Comparison of ENCODE assay signal across 8 cellular contexts in genomic region chr17:78923660-78924453, GRCh38. TPM values are rescaled to one million over a fixed set of nuclear protein-coding genes. Genes with fewer than 3 reads are reported as not detected.
DNase-seq lines count a peak whose midpoint lies in the region; ATAC-seq and TF ChIP-seq lines count a peak whose summit lies in the region.

No MANE protein-coding gene starts in this region.

- H3K4me1 ChIP-seq in CD8-positive, alpha-beta memory T cell (ENCODE audit: insufficient read depth, low read length), result peaks cover 9% of the 10 kb centered on the region
- peaks cover 11 to 21% (median 15%) of the 10 kb centered on the region in 4 donors for H3K4me1 ChIP-seq in liver (ENCODE audit: control insufficient read depth in 4 of 4, insufficient read depth in 4 of 4, low read length in 3 of 4)

- TF ChIP-seq CTCF in WERI-Rb-1 (IDR thresholded peaks at IDR 0.05; ENCODE audit: low read depth, low read length) (no peak), liver (IDR thresholded peaks at IDR 0.05; ENCODE audit: low read depth, low read length, missing input control) (no peak)

- no peak overlapping the region for H3K27ac ChIP-seq in CD8-positive, alpha-beta memory T cell (ENCODE audit: low read depth, low read length)
- H3K27ac ChIP-seq in WERI-Rb-1 (no peak overlapping the region), liver (ENCODE audit: low read depth in 1 of 2, low read length in 2 of 2) (peak overlapping the region; percentile 0 to 32)

- H3K4me3 ChIP-seq in CD8-positive, alpha-beta memory T cell (ENCODE audit: low read length), result peak overlapping the region; percentile 50
- H3K4me3 ChIP-seq in WERI-Rb-1 (ENCODE audit: low read depth, low read length), result peak overlapping the region; percentile 68
- peak overlapping the region; percentile 8 to 67 (median 37) for H3K4me3 ChIP-seq in liver (ENCODE audit: low read depth in 1 of 3, low read length in 3 of 3)

- peaks cover 0 to 4% (median 0%) of the 10 kb centered on the region in 5 donors for H3K9me3 Mint-ChIP-seq in CD8-positive, alpha-beta memory T cell

- peak; percentile 14 to 69 (median 42) for DNase-seq in CD8-positive, alpha-beta memory T cell
- DNase-seq in Kasumi-1 (lab: John Stamatoyannopoulos, UW) (peak; percentile 50 to 63), WERI-Rb-1 (peak; percentile 86)
- peak; percentile 41 for DNase-seq in central memory CD4-positive, alpha-beta T cell
- peak; percentile 15 to 29 (median 21) for DNase-seq in stimulated activated CD4-positive, alpha-beta T cell treated with anti-CD3 and anti-CD28 coated beads, TNF-alpha, amount 100 ng/mL, for 1 hour (ENCODE audit: low read depth in 3 of 3, low spot score in 1 of 3)

- CTCF ChIA-PET in CD8-positive, alpha-beta memory T cell (lab: Charles Lee), result no interaction called here

- H3K9ac ChIP-seq in liver (ENCODE audit: low read depth in 1 of 2, low read length in 2 of 2), result peak overlapping the region in 1 of 2 donors; percentile 13

- H3K4me1 Mint-ChIP-seq in CD8-positive, alpha-beta memory T cell, result peaks cover 5 to 11% (median 6%) of the 10 kb centered on the region in 3 donors

- peak overlapping the region; percentile 10 to 91 (median 75) for H3K4me3 Mint-ChIP-seq in CD8-positive, alpha-beta memory T cell

- no peaks in the 10 kb centered on the region for H3K36me3 ChIP-seq in CD8-positive, alpha-beta memory T cell (ENCODE audit: insufficient read depth, low read length)
- H3K36me3 ChIP-seq in WERI-Rb-1 (peaks cover 22% of the 10 kb centered on the region), liver (ENCODE audit: control insufficient read depth in 4 of 4, insufficient read depth in 3 of 4, low read depth in 1 of 4, low read length in 3 of 4) (peaks cover 0 to 2% (median 0%) of the 10 kb centered on the region in 4 donors)

- H3K27me3 ChIP-seq in CD8-positive, alpha-beta memory T cell (ENCODE audit: insufficient read depth, low read length, poor library complexity, severe bottlenecking), result peaks cover 7% of the 10 kb centered on the region
- no peaks in the 10 kb centered on the region for H3K27me3 ChIP-seq in WERI-Rb-1 (ENCODE audit: insufficient read depth, low read depth, severe bottlenecking)
- no peaks in the 10 kb centered on the region for H3K27me3 ChIP-seq in liver (ENCODE audit: control insufficient read depth in 4 of 4, insufficient read depth in 4 of 4, low read length in 3 of 4)

- no peak for TF ChIP-seq RAD21 in liver (IDR thresholded peaks at IDR 0.05)

- no peak for ATAC-seq in HG03354 (IDR thresholded peaks at IDR 0.05; ENCODE audit: poor library complexity, severe bottlenecking, unreplicated experiment)
- ATAC-seq in GM18520 (IDR thresholded peaks at IDR 0.05; ENCODE audit: unreplicated experiment), result no peak

- WGBS in liver, result 42% methylated on average over 28 of the region's 28 CpGs

- POLR2A ChIA-PET in CD8-positive, alpha-beta memory T cell (lab: Charles Lee), result no interaction called here

- H3K36me3 Mint-ChIP-seq in CD8-positive, alpha-beta memory T cell, result no peaks in the 10 kb centered on the region

- H3K9me3 ChIP-seq in CD8-positive, alpha-beta memory T cell (ENCODE audit: low read length), result no peaks in the 10 kb centered on the region
- H3K9me3 ChIP-seq in WERI-Rb-1 (ENCODE audit: severe bottlenecking), result no peaks in the 10 kb centered on the region
- no peaks in the 10 kb centered on the region for H3K9me3 ChIP-seq in liver (ENCODE audit: control insufficient read depth in 4 of 4, low read length in 3 of 4)

- peak overlapping the region in 3 of 8 donors; percentile 50 to 68 (median 63) for H3K27ac Mint-ChIP-seq in CD8-positive, alpha-beta memory T cell

- H3K27me3 Mint-ChIP-seq in CD8-positive, alpha-beta memory T cell, result peaks cover 24 to 26% of the 10 kb centered on the region in 2 donors

TF ChIP-seq in liver, 16 proteins besides CTCF, POLR2A, EP300 and RAD21:
- TF ChIP-seq RXRA (IDR thresholded peaks at IDR 0.05) (no peak), FOXA1 (IDR thresholded peaks at IDR 0.05) (no peak), EGR1 (IDR thresholded peaks at IDR 0.05; ENCODE audit: low read depth in 2 of 2) (no peak), JUND (IDR thresholded peaks at IDR 0.05) (no peak), YY1 (IDR thresholded peaks at IDR 0.05) (no peak), GABPA (IDR thresholded peaks at IDR 0.05 in 1 of 2, conservative IDR thresholded peaks at IDR 0.05 in 1 of 2) (no peak), REST (IDR thresholded peaks at IDR 0.05) (no peak), SP1 (IDR thresholded peaks at IDR 0.05) (no peak), NR2F2 (IDR thresholded peaks at IDR 0.05) (no peak), HNF4A (conservative IDR thresholded peaks at IDR 0.05) (no peak), ZBTB33 (IDR thresholded peaks at IDR 0.05) (no peak), TAF1 (conservative IDR thresholded peaks at IDR 0.05) (no peak)
TF ChIP-seq in liver: peak in this region for 0.

RNA-seq across cellular contexts. Expression of gene TIMP2, which starts 1.3 kb away (rescaled TPM):
- 1 to 10 TPM; 1.3 to 1.6 TPM for total RNA-seq in CD8-positive, alpha-beta memory T cell
- polyA plus RNA-seq in CD8-positive, alpha-beta memory T cell, result 0.08 TPM
- total RNA-seq in liver, result 10 to 100 TPM in 1 of 2 donors, 1 to 10 TPM in 1; 9.5 to 10.6 TPM
- 10 to 100 TPM in 1 of 2 donors, 1 to 10 TPM in 1; 8.9 to 37.6 TPM for polyA plus RNA-seq in liver

RNA-seq across cellular contexts. Expression of gene CEP295NL, which starts 20.9 kb away (rescaled TPM):
- total RNA-seq in CD8-positive, alpha-beta memory T cell, result not detected
- polyA plus RNA-seq in CD8-positive, alpha-beta memory T cell, result not detected
- total RNA-seq in liver, result 1 to 10 TPM in 1 of 2 donors, under 1 TPM in 1; 0.28 to 1.0 TPM
- not detected for polyA plus RNA-seq in liver

RNA-seq across cellular contexts. Expression of gene LGALS3BP, which starts 55.9 kb away (rescaled TPM):
- 1 to 10 TPM; 8.6 to 9.1 TPM for total RNA-seq in CD8-positive, alpha-beta memory T cell
- 23.1 TPM for polyA plus RNA-seq in CD8-positive, alpha-beta memory T cell
- total RNA-seq in liver, result 10 to 100 TPM; 66.0 to 69.3 TPM
- 100 to 1,000 TPM in 1 of 2 donors, 10 to 100 TPM in 1; 89.1 to 224 TPM for polyA plus RNA-seq in liver

Comparison
In these comparisons a context has a peak if more than half of its experiments do, and no peak if none do; other contexts are left out.
1. DNase-seq: peak in every context shown above with its lines; median percentile 86 in WERI-Rb-1; 56 in Kasumi-1; 42 in CD8-positive, alpha-beta memory T cell; 41 in central memory CD4-positive, alpha-beta T cell; 21 in stimulated activated CD4-positive, alpha-beta T cell treated with anti-CD3 and anti-CD28 coated beads, TNF-alpha, amount 100 ng/mL, for 1 hour.
2. H3K27ac ChIP-seq: peak in liver (2 of 2); none in CD8-positive, alpha-beta memory T cell (single experiment) and WERI-Rb-1 (single experiment).
3. RNA of gene TIMP2, which starts 1.3 kb away (total RNA-seq): 9.5 to 10.6 TPM in liver; 1.3 to 1.6 TPM in CD8-positive, alpha-beta memory T cell; every median in the first group is over 4 times any median in the second.
4. RNA of gene LGALS3BP, which starts 55.9 kb away (total RNA-seq): 66.0 to 69.3 TPM in liver; 8.6 to 9.1 TPM in CD8-positive, alpha-beta memory T cell; every median in the first group is over 4 times any median in the second.
5. Peak in every context shown above with its lines, with median percentiles within 50 percentile points of each other: H3K4me3 ChIP-seq.